13 cellular contexts compared by ENCODE assay signal in the genomic region with DNA sequence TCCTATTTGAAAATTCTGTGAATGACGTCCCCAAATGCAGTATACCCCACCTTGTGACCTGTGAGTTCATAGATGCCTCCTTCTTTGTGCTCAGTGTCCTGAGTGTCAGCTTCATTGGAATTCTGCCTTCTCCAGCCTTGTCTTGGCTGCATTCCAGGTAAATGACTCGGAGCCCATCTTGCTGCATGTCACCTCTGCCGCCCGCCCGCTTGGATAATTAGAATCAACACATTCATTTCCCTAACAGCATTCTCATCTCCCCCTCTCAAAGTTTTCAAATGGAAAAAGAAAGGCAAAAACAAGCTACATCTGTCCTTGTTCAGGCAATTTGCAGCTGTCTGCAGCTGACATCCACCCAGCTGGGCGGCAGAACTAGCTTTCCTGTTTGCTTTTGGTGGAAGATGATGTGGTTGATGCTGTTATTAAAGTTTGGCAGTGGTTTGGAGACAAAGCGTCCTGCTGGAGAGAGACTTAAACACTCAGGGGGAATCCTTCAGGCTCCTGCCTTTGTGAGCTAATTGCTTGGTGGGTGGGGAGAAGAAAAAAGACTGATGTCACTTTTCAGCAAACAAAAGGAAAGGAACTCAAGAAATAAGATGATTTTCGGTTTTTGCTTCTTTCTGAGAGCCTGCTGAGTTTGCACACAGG.
DNase-seq lines count a peak whose midpoint lies in the region; ATAC-seq and TF ChIP-seq lines count a peak whose summit lies in the region.
"Had no signal": no experiment of that assay in that cellular context is flagged by ENCODE, and none has a peak within 500 bp of the region (broad histone marks: within the 10 kb centered on the region; RNA-seq: fewer than 3 reads in every experiment).

No MANE protein-coding gene starts in this region.

- POLR2A ChIA-PET in CD4-positive, alpha-beta T cell (lab: Charles Lee), result no interaction called here

- intact Hi-C loops in left ventricle myocardium superior (cut with micrococcal nuclease), result no loop called here
- intact Hi-C loops in CD4-positive, alpha-beta T cell (cut with DNase I, micrococcal nuclease), result no loop called here

- H3K27ac ChIP-seq in CD4-positive, alpha-beta T cell (ENCODE audit: low read depth, low read length), result no peak overlapping the region
- H3K27ac ChIP-seq: A549 had no signal

- TF ChIP-seq POLR2A in erythroblast (IDR thresholded peaks at IDR 0.05; ENCODE audit: low read length), result no peak

- H3K36me3 Mint-ChIP-seq in activated T-cell treated with anti-CD3 and anti-CD28 coated beads, Interleukin-2, amount 50 U/mL, for 72 hours (ENCODE audit: insufficient read depth in 2 of 2), result no peaks in the 10 kb centered on the region
- H3K36me3 Mint-ChIP-seq in CD4-positive, alpha-beta T cell (ENCODE audit: low read depth), result no peaks in the 10 kb centered on the region
- H3K36me3 Mint-ChIP-seq: activated naive CD4-positive, alpha-beta T cell treated with anti-CD3 and anti-CD28 coated beads, Interleukin-2, amount 50 U/mL, for 24 hours had no signal

- CTCF ChIA-PET in CD4-positive, alpha-beta T cell (lab: Charles Lee), result no interaction called here

- no peaks in the 10 kb centered on the region for H3K9me3 ChIP-seq in CD4-positive, alpha-beta T cell (ENCODE audit: control insufficient read depth, low read length)
- H3K9me3 ChIP-seq: A549 had no signal

- no peaks in the 10 kb centered on the region for H3K27me3 ChIP-seq in CD4-positive, alpha-beta T cell (ENCODE audit: control insufficient read depth, insufficient read depth, low read length)

- H3K9me3 Mint-ChIP-seq in activated T-cell treated with anti-CD3 and anti-CD28 coated beads, Interleukin-2, amount 50 U/mL, for 72 hours, result no peaks in the 10 kb centered on the region
- no peaks in the 10 kb centered on the region for H3K9me3 Mint-ChIP-seq in CD4-positive, alpha-beta T cell
- H3K9me3 Mint-ChIP-seq: activated naive CD4-positive, alpha-beta T cell treated with anti-CD3 and anti-CD28 coated beads, Interleukin-2, amount 50 U/mL, for 24 hours had no signal

- peak; percentile 82 for ATAC-seq in left ventricle myocardium superior
- ATAC-seq in activated T-cell treated with anti-CD3 and anti-CD28 coated beads, Interleukin-2, amount 50 U/mL, for 72 hours (replicated peaks in 1 of 2), result no peak
- no peak for ATAC-seq in CD4-positive, alpha-beta T cell (ENCODE audit: poor library complexity)
- no peak for ATAC-seq in HG02588 (IDR thresholded peaks at IDR 0.05; ENCODE audit: unreplicated experiment)
- ATAC-seq: A549; stimulated activated naive CD8-positive, alpha-beta T cell treated with anti-CD3 and anti-CD28 coated beads, Interleukin-15, Interleukin-2, amounts not matched to agents 100 U/mL and 50 U/mL, for 24 hours had no signal

- no peak overlapping the region for H3K4me3 Mint-ChIP-seq in activated T-cell treated with anti-CD3 and anti-CD28 coated beads, Interleukin-2, amount 50 U/mL, for 72 hours
- H3K4me3 Mint-ChIP-seq in CD4-positive, alpha-beta T cell, result no peak overlapping the region
- H3K4me3 Mint-ChIP-seq: activated naive CD4-positive, alpha-beta T cell treated with anti-CD3 and anti-CD28 coated beads, Interleukin-2, amount 50 U/mL, for 24 hours had no signal

- TF ChIP-seq CTCF in CD4-positive, alpha-beta T cell (IDR thresholded peaks at IDR 0.05), result no peak

- no peak overlapping the region for H3K27ac Mint-ChIP-seq in activated T-cell treated with anti-CD3 and anti-CD28 coated beads, Interleukin-2, amount 50 U/mL, for 72 hours
- no peak overlapping the region for H3K27ac Mint-ChIP-seq in CD4-positive, alpha-beta T cell
- H3K27ac Mint-ChIP-seq: activated naive CD4-positive, alpha-beta T cell treated with anti-CD3 and anti-CD28 coated beads, Interleukin-2, amount 50 U/mL, for 24 hours had no signal

- H3K27me3 Mint-ChIP-seq in activated T-cell treated with anti-CD3 and anti-CD28 coated beads, Interleukin-2, amount 50 U/mL, for 72 hours (ENCODE audit: low read depth), result no peaks in the 10 kb centered on the region
- H3K27me3 Mint-ChIP-seq in CD4-positive, alpha-beta T cell, result peaks cover 7% of the 10 kb centered on the region

- peaks cover 11% of the 10 kb centered on the region for H3K4me1 Mint-ChIP-seq in activated T-cell treated with anti-CD3 and anti-CD28 coated beads, Interleukin-2, amount 50 U/mL, for 72 hours (ENCODE audit: low read depth)
- peaks cover 18% of the 10 kb centered on the region for H3K4me1 Mint-ChIP-seq in CD4-positive, alpha-beta T cell (ENCODE audit: low read depth)

- DNase-seq in SHP77 (lab: John Stamatoyannopoulos, UW), result peak; percentile 19 to 47
- DNase-seq in SHP77 treated with DMSO at 0.1 percent for 48 hours (lab: John Stamatoyannopoulos, UW), result no peak
- DNase-seq in NCI-H2227 (lab: John Stamatoyannopoulos, UW; ENCODE audit: unreplicated experiment), result peak; percentile 70
- peak; percentile 59 for DNase-seq in left ventricle myocardium superior
- DNase-seq in activated T-cell treated with anti-CD3 and anti-CD28 coated beads, Interleukin-2, amount 50 U/mL, for 72 hours, result no peak
- no peak for DNase-seq in CD4-positive, alpha-beta T cell
- no peak for DNase-seq in erythroblast (lab: John Stamatoyannopoulos, UW)
- DNase-seq: NK-92 treated with Interleukin-12 subunit alpha and Interleukin-12 subunit beta, amount 100 ng/mL, for 24 hours; occipital lobe; stimulated activated naive CD8-positive, alpha-beta T cell treated with anti-CD3 and anti-CD28 coated beads, Interleukin-15, Interleukin-2, amounts not matched to agents 100 U/mL and 50 U/mL, for 24 hours had no signal

Comparison
In these comparisons a context has a peak if more than half of its experiments do, and no peak if none do; other contexts are left out.
1. DNase-seq: peak in SHP77 (2 of 2), NCI-H2227 (single experiment) and left ventricle myocardium superior (single experiment); none in SHP77 treated with DMSO at 0.1 percent for 48 hours (single experiment), activated T-cell treated with anti-CD3 and anti-CD28 coated beads, Interleukin-2, amount 50 U/mL, for 72 hours (0 of 2), CD4-positive, alpha-beta T cell (0 of 10) and erythroblast (0 of 2).